In genomic region chr6:107304421-107305025, GRCh38 we compare ENCODE assay signal across 1 cellular context.
TF ChIP-seq lines count a peak whose summit lies in the region.

No MANE protein-coding gene starts in this region.

TF ChIP-seq in GM23338, 12 proteins besides CTCF, POLR2A, EP300 and RAD21 (continued from another document):
- TF ChIP-seq ETS1 (IDR thresholded peaks at IDR 0.05), result no peak
- no peak for TF ChIP-seq ZNF114 (CRISPR knock-in tag; IDR thresholded peaks at IDR 0.05)
- TF ChIP-seq EZH2 (IDR thresholded peaks at IDR 0.05; ENCODE audit: low read depth, unreplicated experiment), result no peak
- no peak for TF ChIP-seq CREB1 (CRISPR knock-in tag; IDR thresholded peaks at IDR 0.05; ENCODE audit: low read depth)
- no peak for TF ChIP-seq STAT1 (IDR thresholded peaks at IDR 0.05; ENCODE audit: unreplicated experiment)
- TF ChIP-seq POLR2AphosphoS5 (IDR thresholded peaks at IDR 0.05; ENCODE audit: low read depth), result no peak
- TF ChIP-seq REST (IDR thresholded peaks at IDR 0.05; ENCODE audit: unreplicated experiment), result no peak
- no peak for TF ChIP-seq EZH2phosphoT487 (IDR thresholded peaks at IDR 0.05; ENCODE audit: unreplicated experiment)
TF ChIP-seq in GM23338: peak in this region for 0.
